Comparison of ENCODE assay signal across 18 cellular contexts in the genomic region with DNA sequence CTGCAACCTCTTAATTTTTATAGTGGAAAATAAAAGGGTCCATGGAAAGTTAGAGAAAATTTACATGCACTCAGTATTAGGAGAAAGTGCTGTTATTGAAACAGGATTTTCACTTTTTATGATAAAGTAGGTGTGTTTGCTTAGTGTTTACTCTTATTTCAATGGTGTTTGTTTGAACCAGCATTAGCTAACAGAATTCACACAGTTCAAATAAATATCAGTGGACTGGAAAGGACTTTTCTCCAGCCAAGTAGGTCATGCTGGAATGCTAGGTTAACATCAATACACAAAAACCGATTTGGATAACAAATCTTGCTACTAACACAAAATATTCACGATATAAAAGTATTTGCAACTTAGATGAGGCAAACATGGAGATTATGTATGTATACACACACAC.
"Had no signal": no experiment of that assay in that cellular context is flagged by ENCODE, and none has a peak within 500 bp of the region (broad histone marks: within the 10 kb centered on the region; RNA-seq: fewer than 3 reads in every experiment).

No MANE protein-coding gene starts in this region.

- DNase-seq: activated CD4-positive, alpha-beta T cell treated with anti-CD3 and anti-CD28 coated beads, Interleukin-2, amount 10 ng/mL, durations not matched to agents 7 days and 5 days; activated CD8-positive, alpha-beta T cell treated with anti-CD3 and anti-CD28 coated beads for 36 hours; activated gamma-delta T cell; activated naive CD4-positive, alpha-beta T cell treated with anti-CD3 and anti-CD28 coated beads, Interleukin-2, amount 50 U/mL, for 16 hours; activated naive CD8-positive, alpha-beta T cell treated with anti-CD3 and anti-CD28 coated beads, Interleukin-2, amount 50 U/mL, for 24 hours; heart left ventricle; left colon; lower lobe of right lung; naive B cell; posterior cingulate gyrus; retina; sigmoid colon; stimulated activated CD4-positive, alpha-beta T cell treated with anti-CD3 and anti-CD28 coated beads, Interleukin-4, amount 100 ng/mL, for 1 hour; stimulated activated naive CD8-positive, alpha-beta T cell treated with anti-CD3 and anti-CD28 coated beads, Interleukin-15, Interleukin-2, amounts not matched to agents 100 U/mL and 50 U/mL, for 24 hours; upper lobe of left lung had no signal

- H3K4me3 ChIP-seq: heart left ventricle, lower lobe of right lung, neural progenitor cell, sigmoid colon, upper lobe of left lung had no signal

- H3K4me2 ChIP-seq: neural progenitor cell had no signal

- H3K36me3 ChIP-seq: heart left ventricle, lower lobe of right lung, neural progenitor cell, sigmoid colon, upper lobe of left lung had no signal

- H2AFZ ChIP-seq: neural progenitor cell had no signal

- H3K4me1 ChIP-seq: lower lobe of right lung, neural progenitor cell, sigmoid colon, upper lobe of left lung had no signal

- H3K27me3 ChIP-seq: heart left ventricle, neural progenitor cell, sigmoid colon, upper lobe of left lung had no signal

- ATAC-seq: activated CD4-positive, CD25-positive, alpha-beta regulatory T cell treated with anti-CD3 and anti-CD28 coated beads, Interleukin-2, amount 50 U/mL, for 24 hours; activated CD8-positive, alpha-beta T cell treated with anti-CD3 and anti-CD28 coated beads for 36 hours; activated naive CD8-positive, alpha-beta T cell treated with anti-CD3 and anti-CD28 coated beads, Interleukin-2, amount 50 U/mL, for 24 hours; left colon; lower lobe of right lung; stimulated activated naive CD8-positive, alpha-beta T cell treated with anti-CD3 and anti-CD28 coated beads, Interleukin-15, Interleukin-2, amounts not matched to agents 100 U/mL and 50 U/mL, for 24 hours had no signal

- H3K9ac ChIP-seq: neural progenitor cell had no signal

- H3K27ac ChIP-seq: epithelial cell of prostate, heart left ventricle, lower lobe of right lung, neural progenitor cell, sigmoid colon, upper lobe of left lung had no signal

- H3K9me3 ChIP-seq: heart left ventricle, lower lobe of right lung, sigmoid colon, upper lobe of left lung had no signal
